Comparison of ENCODE assay signal across 1 cellular context in genomic region chr10:122051609-122052385, GRCh38.
TF ChIP-seq lines count a peak whose summit lies in the region.

No MANE protein-coding gene starts in this region.

TF ChIP-seq in K562, 482 proteins besides CTCF, POLR2A, EP300 and RAD21 (continued from another document):
- TF ChIP-seq MGA (IDR thresholded peaks at IDR 0.05) (no peak), CHD4 (IDR thresholded peaks at IDR 0.05; ENCODE audit: insufficient read depth, insufficient replicate concordance, low read depth, low read length, poor library complexity, severe bottlenecking) (no peak), SIN3A (IDR thresholded peaks at IDR 0.05; ENCODE audit: borderline replicate concordance in 2 of 2, control insufficient read depth in 1 of 2, low read depth in 2 of 2, low read length in 2 of 2) (no peak), TEAD1 (CRISPR knock-in tag; IDR thresholded peaks at IDR 0.05) (peak; percentile 94 to 95), JUNB (CRISPR knock-in tag; conservative IDR thresholded peaks at IDR 0.05) (no peak), ZNF431 (CRISPR knock-in tag; IDR thresholded peaks at IDR 0.05) (no peak), TEAD2 (tag; IDR thresholded peaks at IDR 0.05) (peak; percentile 91), ARNT (IDR thresholded peaks at IDR 0.05) (no peak), CEBPB (tag; IDR thresholded peaks at IDR 0.05) (no peak), SAFB (IDR thresholded peaks at IDR 0.05; ENCODE audit: borderline replicate concordance, low read depth, low read length) (no peak), ZNF449 (CRISPR knock-in tag; IDR thresholded peaks at IDR 0.05) (no peak), HNRNPUL1 (IDR thresholded peaks at IDR 0.05; ENCODE audit: low read length) (no peak), PYGO2 (tag; IDR thresholded peaks at IDR 0.05) (no peak), FOXK1 (CRISPR knock-in tag; IDR thresholded peaks at IDR 0.05; ENCODE audit: borderline replicate concordance) (no peak), DNMT1 (IDR thresholded peaks at IDR 0.05) (no peak), KDM2B (CRISPR knock-in tag; IDR thresholded peaks at IDR 0.05) (no peak), ZBTB26 (CRISPR knock-in tag; IDR thresholded peaks at IDR 0.05) (no peak), ZBTB12 (CRISPR knock-in tag; IDR thresholded peaks at IDR 0.05) (no peak), NUFIP1 (IDR thresholded peaks at IDR 0.05; ENCODE audit: partially characterized antibody) (no peak), PKNOX1 (IDR thresholded peaks at IDR 0.05) (no peak), HIVEP1 (CRISPR knock-in tag; IDR thresholded peaks at IDR 0.05) (no peak), HNRNPL (IDR thresholded peaks at IDR 0.05; ENCODE audit: low read depth, low read length) (no peak), ZNF224 (CRISPR knock-in tag; IDR thresholded peaks at IDR 0.05) (no peak), DPF2 (IDR thresholded peaks at IDR 0.05) (no peak), TFAP4 (CRISPR knock-in tag; IDR thresholded peaks at IDR 0.05; ENCODE audit: borderline replicate concordance) (no peak), SMARCE1 (IDR thresholded peaks at IDR 0.05) (no peak)
